In genomic region chr11:95989216-95989615, GRCh38 we compare ENCODE assay signal across 23 cellular contexts.
A peak's percentile ranks its signal among the peaks of the same experiment; 100 is the strongest.
DNase-seq lines count a peak whose midpoint lies in the region; ATAC-seq and TF ChIP-seq lines count a peak whose summit lies in the region.
"Had no signal": no experiment of that assay in that cellular context is flagged by ENCODE, and none has a peak within 500 bp of the region (broad histone marks: within the 10 kb centered on the region; RNA-seq: fewer than 3 reads in every experiment).

No MANE protein-coding gene starts in this region.

- in situ Hi-C loops in IMR-90 (cut with MboI; ENCODE audit: low sequenced_read_pairs): no loop called here
- in situ Hi-C loops in GM13976 (cut with MboI; ENCODE audit: low sequenced_read_pairs, unreplicated experiment): no loop called here

- H2BK120ac ChIP-seq in IMR-90 (ENCODE audit: low read depth, low read length): no peak overlapping the region

- no peak overlapping the region for H4K91ac ChIP-seq in IMR-90 (ENCODE audit: insufficient read depth, low read depth, low read length)

- no peak overlapping the region for H2BK20ac ChIP-seq in IMR-90 (ENCODE audit: low read depth, low read length)

- H2AK9ac ChIP-seq in IMR-90 (replicated peaks; ENCODE audit: low read depth, low read length, poor library complexity): no peak overlapping the region

- H3K4ac ChIP-seq in IMR-90 (ENCODE audit: low read depth, low read length): no peak overlapping the region

- BruUV-seq in Calu3 (replicated peaks; lab: Mats Ljungman, UMichigan) (TSS peak; percentile 26), IMR-90 (replicated peaks; lab: Mats Ljungman, UMichigan) (no TSS peak)

- no peak overlapping the region for H3K14ac ChIP-seq in IMR-90 (replicated peaks; ENCODE audit: low read depth, low read length)

- H3K79me1 ChIP-seq in IMR-90 (ENCODE audit: low read depth in 1 of 2, low read length in 2 of 2): peaks cover 5 to 39% of the 10 kb centered on the region in 2 experiments; a peak in 3 of 4 replicates

- H3K4me3 ChIP-seq in IMR-90 (ENCODE audit: insufficient read depth, low read depth, low read length): no peak overlapping the region
- no peak overlapping the region for H3K4me3 ChIP-seq in endodermal cell (ENCODE audit: low read length)
- no peak overlapping the region for H3K4me3 ChIP-seq in CD4-positive, alpha-beta memory T cell (ENCODE audit: low read length in 2 of 2)
- H3K4me3 ChIP-seq: A549, K562 had no signal

- dilution Hi-C loops in IMR-90 (cut with HindIII; ENCODE audit: low sequenced_read_pairs, unreplicated experiment): no loop called here

- no peak overlapping the region for H3K27ac Mint-ChIP-seq in Calu3 (ENCODE audit: unreplicated experiment)
- H3K27ac Mint-ChIP-seq in endodermal cell: no peak overlapping the region
- H3K27ac Mint-ChIP-seq in neural crest cell (ENCODE audit: unreplicated experiment): peak overlapping the region; percentile 64
- H3K27ac Mint-ChIP-seq in CD4-positive, alpha-beta memory T cell: peak overlapping the region in 1 of 7 donors; percentile 22

- H3K56ac ChIP-seq in IMR-90 (ENCODE audit: extremely low read depth, insufficient read depth, low read length): no peak overlapping the region

- H3K4me1 Mint-ChIP-seq in Calu3 (ENCODE audit: low read depth, unreplicated experiment) (peaks cover 38% of the 10 kb centered on the region), endodermal cell (peaks cover 18% of the 10 kb centered on the region), neural crest cell (peaks cover 40% of the 10 kb centered on the region)
- peaks cover under 1 to 9% (median 6%) of the 10 kb centered on the region in 4 donors for H3K4me1 Mint-ChIP-seq in CD4-positive, alpha-beta memory T cell

- no peak overlapping the region for H3K4me3 Mint-ChIP-seq in Calu3 (ENCODE audit: low read depth, unreplicated experiment)
- H3K4me3 Mint-ChIP-seq in endodermal cell: no peak overlapping the region
- H3K4me3 Mint-ChIP-seq in neural crest cell: peak overlapping the region; percentile 4
- H3K4me3 Mint-ChIP-seq in CD4-positive, alpha-beta memory T cell: no peak overlapping the region
- H3K4me3 Mint-ChIP-seq: CD8-positive, alpha-beta memory T cell had no signal

- TF ChIP-seq CTCF in Calu3 (IDR thresholded peaks at IDR 0.05; ENCODE audit: unreplicated experiment) (no peak), IMR-90 (conservative IDR thresholded peaks at IDR 0.05; ENCODE audit: low read depth, low read length) (no peak), endodermal cell (conservative IDR thresholded peaks at IDR 0.05) (no peak), neural crest cell (conservative IDR thresholded peaks at IDR 0.05) (no peak), GM13976 (IDR thresholded peaks at IDR 0.05; ENCODE audit: borderline replicate concordance, control extremely low read depth, extremely low read depth, insufficient read depth, missing control alignments) (no peak)

- no peak overlapping the region for H2AFZ ChIP-seq in IMR-90 (replicated peaks; ENCODE audit: low read length, poor library complexity)

- CTCF ChIA-PET in Calu3 (lab: Charles Lee) (no interaction called here), IMR-90 (lab: Yijun Ruan, JAX) (interaction anchor here (0.6 kb wide), 1 partner anchor 14 kb away, joined by 5 read pairs; no protein-coding TSS in a partner anchor)
- CTCF ChIA-PET in CD4-positive, alpha-beta memory T cell (lab: Charles Lee; ENCODE audit: partially characterized antibody): no interaction called here

- H2BK15ac ChIP-seq in IMR-90 (ENCODE audit: low read depth, low read length): no peak overlapping the region

- H3K9ac ChIP-seq in IMR-90 (ENCODE audit: low read depth, low read length) (no peak overlapping the region), endodermal cell (ENCODE audit: extremely low read depth, low read length, poor library complexity, severe bottlenecking) (no peak overlapping the region)

- H3K9me3 ChIP-seq in IMR-90 (ENCODE audit: control insufficient read depth, insufficient read depth, low read length) (no peaks in the 10 kb centered on the region), endodermal cell (ENCODE audit: control insufficient read depth, low read length) (no peaks in the 10 kb centered on the region)
- no peaks in the 10 kb centered on the region for H3K9me3 ChIP-seq in CD4-positive, alpha-beta memory T cell (ENCODE audit: control insufficient read depth in 1 of 2, low read length in 2 of 2)
- H3K9me3 ChIP-seq: A549 had no signal

- H3K9me3 Mint-ChIP-seq in Calu3 (ENCODE audit: low read depth, unreplicated experiment) (no peaks in the 10 kb centered on the region), endodermal cell (no peaks in the 10 kb centered on the region), neural crest cell (no peaks in the 10 kb centered on the region)
- H3K9me3 Mint-ChIP-seq in CD4-positive, alpha-beta memory T cell: no peaks in the 10 kb centered on the region
- H3K9me3 Mint-ChIP-seq: CD8-positive, alpha-beta memory T cell had no signal

- no peak overlapping the region for H2BK5ac ChIP-seq in IMR-90 (ENCODE audit: low read depth, low read length, poor library complexity, severe bottlenecking)

- no peak for TF ChIP-seq POLR2A in IMR-90 (IDR thresholded peaks at IDR 0.05; ENCODE audit: low read depth, low read length)

- H3K36me3 ChIP-seq in IMR-90 (ENCODE audit: control insufficient read depth, insufficient read depth, low read length): peaks cover 6% of the 10 kb centered on the region
- peaks cover 14% of the 10 kb centered on the region for H3K36me3 ChIP-seq in endodermal cell (ENCODE audit: control insufficient read depth, insufficient read depth, low read length)
- peaks cover 16% of the 10 kb centered on the region for H3K36me3 ChIP-seq in CD4-positive, alpha-beta memory T cell (ENCODE audit: insufficient read depth, low read length)

- intact Hi-C loops in Calu3 (cut with micrococcal nuclease; ENCODE audit: unreplicated experiment): no loop called here
- intact Hi-C loops in IMR-90 (cut with micrococcal nuclease): no loop called here
- intact Hi-C loops in CD4-positive, alpha-beta memory T cell (cut with micrococcal nuclease): no loop called here

- POLR2A ChIA-PET in IMR-90 (lab: Charles Lee; ENCODE audit: unreplicated experiment): no interaction called here
- POLR2A ChIA-PET in CD4-positive, alpha-beta memory T cell (lab: Charles Lee; ENCODE audit: partially characterized antibody): no interaction called here

- H3K4me1 ChIP-seq in IMR-90 (ENCODE audit: control insufficient read depth, insufficient read depth, low read length): peaks cover 11% of the 10 kb centered on the region
- H3K4me1 ChIP-seq in endodermal cell (ENCODE audit: control insufficient read depth, insufficient read depth, low read length): peaks cover 9% of the 10 kb centered on the region
- no peaks in the 10 kb centered on the region for H3K4me1 ChIP-seq in CD4-positive, alpha-beta memory T cell (ENCODE audit: insufficient read depth, low read length)

- H3K9me1 ChIP-seq in IMR-90 (ENCODE audit: insufficient read depth, low read length): peaks cover 5% of the 10 kb centered on the region

- no peak overlapping the region for H3K27ac ChIP-seq in IMR-90 (ENCODE audit: insufficient read depth, low read length)
- H3K27ac ChIP-seq in endodermal cell (ENCODE audit: low read depth, low read length): peak overlapping the region; percentile 62
- no peak overlapping the region for H3K27ac ChIP-seq in CD4-positive, alpha-beta memory T cell (ENCODE audit: low read depth, low read length)

- H3K27me3 ChIP-seq in IMR-90 (ENCODE audit: control insufficient read depth, insufficient read depth, low read length) (no peaks in the 10 kb centered on the region), endodermal cell (ENCODE audit: control insufficient read depth, insufficient read depth, low read length, poor library complexity, severe bottlenecking) (no peaks in the 10 kb centered on the region)
- no peaks in the 10 kb centered on the region for H3K27me3 ChIP-seq in CD4-positive, alpha-beta memory T cell (ENCODE audit: insufficient read depth, low read length)

- DNase-seq in Calu3 (no peak), IMR-90 (no peak), endodermal cell (no peak), neural crest cell (ENCODE audit: low read depth, low spot score) (no peak), GM13976 (ENCODE audit: low spot score) (no peak), NCI-H1105 (lab: John Stamatoyannopoulos, UW) (no peak)
- no peak for DNase-seq in CD4-positive, alpha-beta memory T cell
- DNase-seq: C1 segment of cervical spinal cord; CD8-positive, alpha-beta memory T cell; DMS79 treated with DMSO at 0.1 percent for 48 hours; GF-D8; H7; Kasumi-1; MV-4-11; NCI-H1105 treated with DMSO at 0.1 percent for 48 hours; NCI-H146; NCI-H1930; NCI-H446; NCI-H524 treated with DMSO at 0.1 percent for 48 hours; NCI-H774 had no signal

- H3K18ac ChIP-seq in IMR-90 (ENCODE audit: low read depth, low read length): no peak overlapping the region

- no peak for TF ChIP-seq RAD21 in IMR-90 (IDR thresholded peaks at IDR 0.05; ENCODE audit: low read length)

- H3K27me3 Mint-ChIP-seq in Calu3 (ENCODE audit: unreplicated experiment) (no peaks in the 10 kb centered on the region), endodermal cell (ENCODE audit: insufficient read depth) (no peaks in the 10 kb centered on the region), neural crest cell (ENCODE audit: low read depth) (no peaks in the 10 kb centered on the region)
- no peaks in the 10 kb centered on the region for H3K27me3 Mint-ChIP-seq in CD4-positive, alpha-beta memory T cell

- H2AK5ac ChIP-seq in IMR-90 (ENCODE audit: low read depth, low read length): 0 out of 2 replicates have a peak overlapping the region, but pooled peaks have one; percentile 39

- H4K8ac ChIP-seq in IMR-90 (ENCODE audit: low read depth in 2 of 2, low read length in 2 of 2): no peak overlapping the region

- no peaks in the 10 kb centered on the region for H4K20me1 ChIP-seq in IMR-90 (ENCODE audit: insufficient read depth, low read length)

- no peak for ATAC-seq in IMR-90 (ENCODE audit: low read depth)
- ATAC-seq: A549, K562, SK-N-SH treated with all-trans-retinoic acid at 6 μM for 48 hours had no signal

- H4K5ac ChIP-seq in IMR-90 (ENCODE audit: low read depth, low read length): no peak overlapping the region

- no peak overlapping the region for H3K23ac ChIP-seq in IMR-90 (ENCODE audit: low read depth, low read length)

- H3K36me3 Mint-ChIP-seq in Calu3 (ENCODE audit: insufficient read depth, unreplicated experiment): peaks cover 18% of the 10 kb centered on the region
- H3K36me3 Mint-ChIP-seq in endodermal cell (ENCODE audit: low read depth): peaks cover 6% of the 10 kb centered on the region
- no peaks in the 10 kb centered on the region for H3K36me3 Mint-ChIP-seq in neural crest cell (ENCODE audit: low read depth)
- H3K36me3 Mint-ChIP-seq in CD4-positive, alpha-beta memory T cell: peaks cover 56 to 66% of the 10 kb centered on the region in 2 donors

- no peak overlapping the region for H3K4me2 ChIP-seq in IMR-90 (ENCODE audit: low read depth, low read length)
- H3K4me2 ChIP-seq: A549 had no signal

TF ChIP-seq in IMR-90, 13 proteins besides CTCF, POLR2A, EP300 and RAD21 (continues in another document):
- TF ChIP-seq NFE2L2 (IDR thresholded peaks at IDR 0.05; ENCODE audit: low read depth, low read length): no peak
- TF ChIP-seq BHLHE40 (IDR thresholded peaks at IDR 0.05; ENCODE audit: low read depth, low read length): no peak
- TF ChIP-seq CHD1 (IDR thresholded peaks at IDR 0.05; ENCODE audit: low read depth, low read length): no peak
- TF ChIP-seq MAFK (IDR thresholded peaks at IDR 0.05; ENCODE audit: low read depth, low read length): no peak
- no peak for TF ChIP-seq RFX5 (IDR thresholded peaks at IDR 0.05; ENCODE audit: low read depth, low read length)
